In the genomic region with DNA sequence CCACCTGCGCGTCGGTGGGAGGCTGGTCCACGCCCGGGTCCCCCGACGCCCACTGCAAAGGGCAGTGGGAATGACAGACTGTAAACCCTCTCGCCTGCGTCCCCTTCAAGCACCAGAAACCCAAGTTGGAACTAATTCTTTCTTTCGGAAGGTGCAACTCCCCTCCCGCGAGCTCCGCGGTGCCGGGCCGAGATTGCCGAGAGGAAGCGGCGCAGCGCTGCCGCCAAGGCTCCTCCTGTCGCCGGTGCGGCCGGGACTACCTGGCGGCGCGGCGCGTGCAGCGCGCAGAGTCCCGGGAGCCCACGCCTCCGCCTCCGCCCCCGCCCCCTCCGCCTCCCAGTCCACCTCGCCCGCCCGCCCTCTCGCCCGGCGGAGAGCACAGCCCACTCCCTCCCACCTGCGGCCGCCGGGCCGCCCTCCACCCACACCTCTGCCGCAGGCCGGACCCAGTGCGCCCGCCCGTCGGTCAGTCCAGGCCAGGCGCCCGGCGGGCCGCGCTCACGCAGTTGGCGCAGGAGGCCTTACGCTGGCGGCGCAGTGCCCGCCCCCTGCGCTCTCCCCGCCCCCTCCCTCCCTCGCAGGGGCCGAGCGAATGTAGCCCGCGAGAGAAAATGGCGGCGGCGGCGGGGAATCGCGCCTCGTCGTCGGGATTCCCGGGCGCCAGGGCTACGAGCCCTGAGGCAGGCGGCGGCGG, we compare ENCODE assay signal across 8 cellular contexts.
A peak's percentile ranks its signal among the peaks of the same experiment; 100 is the strongest.
DNase-seq lines count a peak whose midpoint lies in the region; ATAC-seq and TF ChIP-seq lines count a peak whose summit lies in the region.

A gene (plus strand): TSS at position 587 of the 694 bp plus-strand sequence. CDS start 25 bp downstream, at position 612.

- peaks cover 16% of the 10 kb centered on the region for H3K27me3 Mint-ChIP-seq in nephron progenitor cell (ENCODE audit: low read depth, poor library complexity)
- no peaks in the 10 kb centered on the region for H3K27me3 Mint-ChIP-seq in stimulated activated naive CD8-positive, alpha-beta T cell treated with anti-CD3 and anti-CD28 coated beads, Interleukin-15, Interleukin-2, amounts not matched to agents 100 ng/mL and 50 ng/mL, for 24 hours

- peak; percentile 56 for ATAC-seq in GM21390 (IDR thresholded peaks at IDR 0.05; ENCODE audit: unreplicated experiment)

- no peaks in the 10 kb centered on the region for H3K9me3 ChIP-seq in HUES6 (ENCODE audit: control insufficient read depth, insufficient read depth, low read depth, low read length)

- H3K27me3 ChIP-seq in HUES6 (ENCODE audit: control insufficient read depth, insufficient read depth, low read length), result peaks cover 13% of the 10 kb centered on the region

- H3K4me3 Mint-ChIP-seq in nephron progenitor cell, result peak within 1 kb of the TSS; percentile 87
- peak within 1 kb of the TSS; percentile 93 for H3K4me3 Mint-ChIP-seq in stimulated activated naive CD8-positive, alpha-beta T cell treated with anti-CD3 and anti-CD28 coated beads, Interleukin-15, Interleukin-2, amounts not matched to agents 100 ng/mL and 50 ng/mL, for 24 hours

- H3K4me3 ChIP-seq in HUES6 (ENCODE audit: low read depth, low read length), result peak within 1 kb of the TSS; percentile 82

- TF ChIP-seq CTCF in nephron progenitor cell (IDR thresholded peaks at IDR 0.05), result no peak

- TF ChIP-seq POLR2A in Raji (IDR thresholded peaks at IDR 0.05; ENCODE audit: insufficient read depth, low read depth, low read length), result peak; percentile 75

- H3K36me3 Mint-ChIP-seq in nephron progenitor cell (ENCODE audit: low read depth), result no peaks in the 10 kb centered on the region
- no peaks in the 10 kb centered on the region for H3K36me3 Mint-ChIP-seq in stimulated activated naive CD8-positive, alpha-beta T cell treated with anti-CD3 and anti-CD28 coated beads, Interleukin-15, Interleukin-2, amounts not matched to agents 100 ng/mL and 50 ng/mL, for 24 hours (ENCODE audit: low read depth)

- H3K27ac ChIP-seq in HUES6 (ENCODE audit: low read depth, low read length), result peak within 1 kb of the TSS; percentile 56; the same call in 1 of the 2 replicates

- H3K4me1 Mint-ChIP-seq in nephron progenitor cell, result peaks cover 36% of the 10 kb centered on the region
- H3K4me1 Mint-ChIP-seq in stimulated activated naive CD8-positive, alpha-beta T cell treated with anti-CD3 and anti-CD28 coated beads, Interleukin-15, Interleukin-2, amounts not matched to agents 100 ng/mL and 50 ng/mL, for 24 hours (ENCODE audit: low read depth), result peaks cover 50% of the 10 kb centered on the region

- H3K36me3 ChIP-seq in HUES6 (ENCODE audit: control insufficient read depth, insufficient read depth, low read length), result no peaks in the 10 kb centered on the region

- H3K9me3 Mint-ChIP-seq in nephron progenitor cell, result no peaks in the 10 kb centered on the region
- H3K9me3 Mint-ChIP-seq in stimulated activated naive CD8-positive, alpha-beta T cell treated with anti-CD3 and anti-CD28 coated beads, Interleukin-15, Interleukin-2, amounts not matched to agents 100 ng/mL and 50 ng/mL, for 24 hours, result no peaks in the 10 kb centered on the region

- DNase-seq in DMS 273 (lab: John Stamatoyannopoulos, UW; ENCODE audit: unreplicated experiment) (peak; percentile 90), fibroblast of the conjunctiva (ENCODE audit: low read depth) (peak; percentile 14), nephron progenitor cell (peak; percentile 85)
- peak; percentile 93 for DNase-seq in activated effector memory CD4-positive, alpha-beta T cell treated with anti-CD3 and anti-CD28 coated beads, Interleukin-2, amount 50 U/mL, for 16 hours

- H3K27ac Mint-ChIP-seq in nephron progenitor cell, result peak within 1 kb of the TSS; percentile 89
- H3K27ac Mint-ChIP-seq in stimulated activated naive CD8-positive, alpha-beta T cell treated with anti-CD3 and anti-CD28 coated beads, Interleukin-15, Interleukin-2, amounts not matched to agents 100 ng/mL and 50 ng/mL, for 24 hours, result peak within 1 kb of the TSS; percentile 95

- peaks cover 31% of the 10 kb centered on the region for H3K4me1 ChIP-seq in HUES6 (ENCODE audit: control insufficient read depth, insufficient read depth, low read length)

- H3K9ac ChIP-seq in HUES6 (ENCODE audit: low read length), result peak within 1 kb of the TSS; percentile 82

Comparison
In these comparisons a context has a peak if more than half of its experiments do, and no peak if none do; other contexts are left out.
1. Peak in every context shown above with its lines: DNase-seq, ATAC-seq, H3K4me3 ChIP-seq and H3K27ac ChIP-seq.
2. DNase-seq: peak in every context shown above with its lines; median percentile 93 in activated effector memory CD4-positive, alpha-beta T cell treated with anti-CD3 and anti-CD28 coated beads, Interleukin-2, amount 50 U/mL, for 16 hours; 90 in DMS 273; 85 in nephron progenitor cell; 14 in fibroblast of the conjunctiva.